Comparison of ENCODE assay signal across 8 cellular contexts in the genomic region with DNA sequence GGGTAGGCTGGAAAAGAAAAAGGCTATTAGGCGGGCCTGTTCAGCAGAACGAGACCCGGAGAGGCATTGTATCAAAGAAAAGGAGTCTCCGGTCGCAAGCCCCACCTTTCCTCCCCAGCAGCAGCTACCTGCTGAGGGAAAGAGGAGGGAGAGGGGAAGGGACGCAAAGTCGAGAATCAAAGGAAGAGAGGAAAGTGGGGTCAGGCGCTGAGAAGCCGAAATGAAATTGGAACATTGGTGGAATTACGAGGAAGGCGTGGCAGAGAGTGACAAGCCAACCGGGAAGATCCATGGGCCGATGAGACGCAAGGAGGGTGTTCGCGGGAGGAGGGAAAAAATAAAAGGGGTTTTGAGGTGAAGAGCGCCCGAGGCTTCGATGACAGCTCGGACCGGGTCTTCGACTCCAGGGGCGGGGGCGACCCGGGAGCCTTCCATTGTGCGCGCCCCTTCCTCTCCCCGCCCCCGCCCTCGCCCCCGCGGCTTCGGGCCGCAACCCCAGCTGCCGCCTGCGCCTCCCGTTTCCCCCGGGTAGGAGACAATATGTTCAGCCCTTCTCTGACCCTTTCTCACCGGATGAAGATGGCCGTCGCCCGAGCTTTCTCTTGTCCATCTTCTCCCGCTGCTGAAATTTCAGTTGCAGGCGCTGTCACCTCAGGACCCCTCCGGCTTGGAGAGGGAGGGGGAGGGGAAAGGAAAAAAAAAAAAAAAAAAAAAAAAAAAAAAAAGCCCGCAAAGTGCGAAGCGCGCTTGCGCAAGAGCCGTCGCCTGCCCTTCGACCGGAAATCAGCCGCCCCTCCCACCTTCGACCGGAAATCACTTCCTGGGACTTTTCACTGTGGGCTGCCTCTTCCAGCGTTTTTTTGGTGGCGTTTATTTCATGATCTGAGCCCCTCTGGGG. TPM values are rescaled to one million over a fixed set of nuclear protein-coding genes. Genes with fewer than 3 reads are reported as not detected.
A peak's percentile ranks its signal among the peaks of the same experiment; 100 is the strongest.
DNase-seq lines count a peak whose midpoint lies in the region; ATAC-seq and TF ChIP-seq lines count a peak whose summit lies in the region.

A gene with protein sequence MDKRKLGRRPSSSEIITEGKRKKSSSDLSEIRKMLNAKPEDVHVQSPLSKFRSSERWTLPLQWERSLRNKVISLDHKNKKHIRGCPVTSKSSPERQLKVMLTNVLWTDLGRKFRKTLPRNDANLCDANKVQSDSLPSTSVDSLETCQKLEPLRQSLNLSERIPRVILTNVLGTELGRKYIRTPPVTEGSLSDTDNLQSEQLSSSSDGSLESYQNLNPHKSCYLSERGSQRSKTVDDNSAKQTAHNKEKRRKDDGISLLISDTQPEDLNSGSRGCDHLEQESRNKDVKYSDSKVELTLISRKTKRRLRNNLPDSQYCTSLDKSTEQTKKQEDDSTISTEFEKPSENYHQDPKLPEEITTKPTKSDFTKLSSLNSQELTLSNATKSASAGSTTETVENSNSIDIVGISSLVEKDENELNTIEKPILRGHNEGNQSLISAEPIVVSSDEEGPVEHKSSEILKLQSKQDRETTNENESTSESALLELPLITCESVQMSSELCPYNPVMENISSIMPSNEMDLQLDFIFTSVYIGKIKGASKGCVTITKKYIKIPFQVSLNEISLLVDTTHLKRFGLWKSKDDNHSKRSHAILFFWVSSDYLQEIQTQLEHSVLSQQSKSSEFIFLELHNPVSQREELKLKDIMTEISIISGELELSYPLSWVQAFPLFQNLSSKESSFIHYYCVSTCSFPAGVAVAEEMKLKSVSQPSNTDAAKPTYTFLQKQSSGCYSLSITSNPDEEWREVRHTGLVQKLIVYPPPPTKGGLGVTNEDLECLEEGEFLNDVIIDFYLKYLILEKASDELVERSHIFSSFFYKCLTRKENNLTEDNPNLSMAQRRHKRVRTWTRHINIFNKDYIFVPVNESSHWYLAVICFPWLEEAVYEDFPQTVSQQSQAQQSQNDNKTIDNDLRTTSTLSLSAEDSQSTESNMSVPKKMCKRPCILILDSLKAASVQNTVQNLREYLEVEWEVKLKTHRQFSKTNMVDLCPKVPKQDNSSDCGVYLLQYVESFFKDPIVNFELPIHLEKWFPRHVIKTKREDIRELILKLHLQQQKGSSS (minus strand): TSS at position 692 of the 898 bp plus-strand sequence. CDS start 82 bp downstream, at position 610.

- no peaks in the 10 kb centered on the region for H3K27me3 ChIP-seq in lung (ENCODE audit: control insufficient read depth, insufficient read depth)

- H3K9me3 ChIP-seq in lung (ENCODE audit: control insufficient read depth in 2 of 2, insufficient read depth in 1 of 2, low read length in 1 of 2), result no peaks in the 10 kb centered on the region

- peak; percentile 89 to 94 for DNase-seq in AML-193 (lab: John Stamatoyannopoulos, UW)
- peak; percentile 80 for DNase-seq in NCI-H774 (lab: John Stamatoyannopoulos, UW)
- DNase-seq in activated CD8-positive, alpha-beta T cell treated with anti-CD3 and anti-CD28 coated beads for 36 hours, result peak; percentile 85
- peak; percentile 56 for DNase-seq in effector CD4-positive, alpha-beta T cell
- peak; percentile 83 for DNase-seq in lung (ENCODE audit: low spot score)
- DNase-seq in stimulated activated CD4-positive, alpha-beta T cell treated with anti-CD3 and anti-CD28 coated beads, TNF-alpha, amount 100 ng/mL, for 4 hours (ENCODE audit: low read depth in 3 of 3), result peak; percentile 48 to 65 (median 54)

- CTCF ChIA-PET in activated CD8-positive, alpha-beta T cell treated with anti-CD3 and anti-CD28 coated beads for 36 hours (lab: Charles Lee), result interaction anchor here (0.9 to 1.9 kb wide), 8 partner anchors 9 to 68 kb away, joined by 3 to 6 read pairs (median 3); partner anchors contain the start of gene PCNP

- peaks cover 8% of the 10 kb centered on the region for H3K36me3 Mint-ChIP-seq in activated CD8-positive, alpha-beta T cell treated with anti-CD3 and anti-CD28 coated beads for 36 hours (ENCODE audit: low read depth)

- H3K27ac Mint-ChIP-seq in activated CD8-positive, alpha-beta T cell treated with anti-CD3 and anti-CD28 coated beads for 36 hours, result peak within 1 kb of the TSS; percentile 99

- peak; percentile 58 for TF ChIP-seq POLR2A in GM19193 (IDR thresholded peaks at IDR 0.05; ENCODE audit: extremely low read depth, insufficient read depth, insufficient read length)

- intact Hi-C loops in activated CD8-positive, alpha-beta T cell treated with anti-CD3 and anti-CD28 coated beads for 36 hours (cut with micrococcal nuclease), result no loop called here

- no peak for TF ChIP-seq CTCF in activated CD8-positive, alpha-beta T cell treated with anti-CD3 and anti-CD28 coated beads for 36 hours (IDR thresholded peaks at IDR 0.05)
- TF ChIP-seq CTCF in lung (IDR thresholded peaks at IDR 0.05; ENCODE audit: control extremely low read depth, extremely low read depth), result no peak

- H3K4me3 Mint-ChIP-seq in activated CD8-positive, alpha-beta T cell treated with anti-CD3 and anti-CD28 coated beads for 36 hours, result peak within 1 kb of the TSS; percentile 100

- ATAC-seq in HG03520 (IDR thresholded peaks at IDR 0.05; ENCODE audit: unreplicated experiment) (peak; percentile 40), lung (ENCODE audit: insufficient read depth, low FRiP score) (peak; percentile 87)
- ATAC-seq in activated CD8-positive, alpha-beta T cell treated with anti-CD3 and anti-CD28 coated beads for 36 hours, result peak; percentile 65

- H3K4me1 ChIP-seq in lung (ENCODE audit: control insufficient read depth in 2 of 2, insufficient read depth in 2 of 2, low read length in 2 of 2), result no peaks in the 10 kb centered on the region

- WGBS in lung, 2 donors, result 0% methylated on average over 54 to 59 of the region's 59 CpGs

- H3K27ac ChIP-seq in lung (ENCODE audit: low read depth in 1 of 2, low read length in 1 of 2), result peak within 1 kb of the TSS; percentile 88 to 94

- H3K36me3 ChIP-seq in lung (ENCODE audit: control insufficient read depth in 2 of 2, insufficient read depth in 2 of 2, low read length in 2 of 2), result no peaks in the 10 kb centered on the region

- no peaks in the 10 kb centered on the region for H3K9me3 Mint-ChIP-seq in activated CD8-positive, alpha-beta T cell treated with anti-CD3 and anti-CD28 coated beads for 36 hours

- H3K4me3 ChIP-seq in lung, result peak within 1 kb of the TSS; percentile 72

- no peaks in the 10 kb centered on the region for H3K27me3 Mint-ChIP-seq in activated CD8-positive, alpha-beta T cell treated with anti-CD3 and anti-CD28 coated beads for 36 hours

- POLR2A ChIA-PET in activated CD8-positive, alpha-beta T cell treated with anti-CD3 and anti-CD28 coated beads for 36 hours (lab: Charles Lee), result interaction anchor here (0.6 to 3.6 kb wide), 11 partner anchors 9 to 785 kb away, joined by 3 to 19 read pairs (median 4); partner anchors contain the start of genes PCNP and TRMT10C

- peaks cover 31% of the 10 kb centered on the region for H3K4me1 Mint-ChIP-seq in activated CD8-positive, alpha-beta T cell treated with anti-CD3 and anti-CD28 coated beads for 36 hours (ENCODE audit: low read depth)

RNA-seq across cellular contexts. Expression of the gene that starts here (rescaled TPM):
- 10 to 100 TPM in 1 of 2 experiments, 1 to 10 TPM in 1; 9.6 to 11.4 TPM for total RNA-seq in activated CD8-positive, alpha-beta T cell treated with anti-CD3 and anti-CD28 coated beads for 36 hours
- 10 to 100 TPM; 12.8 to 73.9 TPM for total RNA-seq in lung
- polyA plus RNA-seq in lung, result 10 to 100 TPM in 1 of 2 donors, 1 to 10 TPM in 1; 6.0 to 10.8 TPM

Comparison
In these comparisons a context has a peak if more than half of its experiments do, and no peak if none do; other contexts are left out.
1. Peak in every context shown above with its lines: DNase-seq, ATAC-seq, H3K4me3 ChIP-seq and H3K27ac ChIP-seq.